ENCODE assay signal across 1 cellular context in genomic region chr2:241272298-241272721, GRCh38.
TF ChIP-seq lines count a peak whose summit lies in the region.

No MANE protein-coding gene starts in this region.

TF ChIP-seq in GM12878, 131 proteins besides CTCF, POLR2A, EP300 and RAD21 (continued from another document):
- no peak for TF ChIP-seq E4F1 (IDR thresholded peaks at IDR 0.05; ENCODE audit: borderline replicate concordance, partially characterized antibody)
- no peak for TF ChIP-seq HDAC2 (IDR thresholded peaks at IDR 0.05)
- no peak for TF ChIP-seq SMAD5 (IDR thresholded peaks at IDR 0.05; ENCODE audit: low read depth)
- TF ChIP-seq ZNF274 (IDR thresholded peaks at IDR 0.05; ENCODE audit: insufficient read depth, insufficient read length) = no peak
- TF ChIP-seq IKZF2 (IDR thresholded peaks at IDR 0.05) = no peak
- no peak for TF ChIP-seq ZNF622 (IDR thresholded peaks at IDR 0.05)
- TF ChIP-seq STAT1 (conservative IDR thresholded peaks at IDR 0.05) = no peak
- no peak; the same call in none of the 2 replicates for TF ChIP-seq NKRF (conservative IDR thresholded peaks at IDR 0.05)
- TF ChIP-seq YY1 (IDR thresholded peaks at IDR 0.05; ENCODE audit: low read depth, low read length) = no peak
- TF ChIP-seq FOXM1 (IDR thresholded peaks at IDR 0.05; ENCODE audit: low read depth, low read length) = no peak
- no peak for TF ChIP-seq FOS (IDR thresholded peaks at IDR 0.05; ENCODE audit: borderline replicate concordance, extremely low read depth, insufficient read length)
- no peak for TF ChIP-seq JUND (IDR thresholded peaks at IDR 0.05; ENCODE audit: low read depth, low read length)
- no peak for TF ChIP-seq TCF7 (IDR thresholded peaks at IDR 0.05; ENCODE audit: borderline replicate concordance)
- TF ChIP-seq TAF1 (IDR thresholded peaks at IDR 0.05; ENCODE audit: borderline replicate concordance, low read depth, low read length) = no peak
- peak; percentile 65 for TF ChIP-seq DPF2 (IDR thresholded peaks at IDR 0.05)
- no peak for TF ChIP-seq BCL11A (IDR thresholded peaks at IDR 0.05; ENCODE audit: low read depth, low read length)
- no peak for TF ChIP-seq SUPT20H (IDR thresholded peaks at IDR 0.05; ENCODE audit: borderline replicate concordance, control insufficient read depth, low read depth, low read length)
- TF ChIP-seq NFIC (IDR thresholded peaks at IDR 0.05; ENCODE audit: low read depth, low read length) = no peak
- TF ChIP-seq ATF3 (IDR thresholded peaks at IDR 0.05; ENCODE audit: borderline replicate concordance, extremely low read depth, low read depth, low read length) = no peak
- TF ChIP-seq ATF2 (IDR thresholded peaks at IDR 0.05; ENCODE audit: low read length) = no peak
- TF ChIP-seq SMARCA5 (IDR thresholded peaks at IDR 0.05) = peak; percentile 47; the same call in 1 of the 2 replicates
- no peak for TF ChIP-seq FOXK2 (IDR thresholded peaks at IDR 0.05)
- no peak for TF ChIP-seq E2F4 (IDR thresholded peaks at IDR 0.05; ENCODE audit: low read depth, low read length)
- no peak for TF ChIP-seq GABPA (IDR thresholded peaks at IDR 0.05; ENCODE audit: low read depth)
- no peak for TF ChIP-seq RAD51 (IDR thresholded peaks at IDR 0.05)
- no peak for TF ChIP-seq MEF2A (IDR thresholded peaks at IDR 0.05; ENCODE audit: insufficient read depth, low read depth, low read length)
- TF ChIP-seq ZNF217 (IDR thresholded peaks at IDR 0.05) = no peak
- TF ChIP-seq PML (IDR thresholded peaks at IDR 0.05; ENCODE audit: low read length) = no peak
- peak; percentile 81 for TF ChIP-seq BACH1 (IDR thresholded peaks at IDR 0.05; ENCODE audit: borderline replicate concordance)
- no peak for TF ChIP-seq CBX3 (IDR thresholded peaks at IDR 0.05; ENCODE audit: borderline replicate concordance, low read depth)
- no peak for TF ChIP-seq POU2F2 (IDR thresholded peaks at IDR 0.05; ENCODE audit: borderline replicate concordance, low read depth, low read length)
- TF ChIP-seq MXI1 (IDR thresholded peaks at IDR 0.05; ENCODE audit: low read depth, low read length) = no peak
- TF ChIP-seq SP1 (IDR thresholded peaks at IDR 0.05; ENCODE audit: low read depth, low read length) = no peak
- peak; percentile 63; the same call in 1 of the 2 replicates for TF ChIP-seq LARP7 (IDR thresholded peaks at IDR 0.05)
- no peak for TF ChIP-seq ESRRA (IDR thresholded peaks at IDR 0.05; ENCODE audit: low read length)
- TF ChIP-seq HSF1 (IDR thresholded peaks at IDR 0.05; ENCODE audit: low read depth, low read length) = no peak
- TF ChIP-seq EED (IDR thresholded peaks at IDR 0.05; ENCODE audit: low read depth) = no peak
- TF ChIP-seq HDGF (IDR thresholded peaks at IDR 0.05) = no peak
- TF ChIP-seq HDAC6 (IDR thresholded peaks at IDR 0.05; ENCODE audit: unreplicated experiment) = no peak
- TF ChIP-seq BCL3 (IDR thresholded peaks at IDR 0.05; ENCODE audit: borderline replicate concordance, insufficient read depth, low read depth, low read length, poor library complexity, severe bottlenecking) = no peak
- no peak for TF ChIP-seq JUNB (IDR thresholded peaks at IDR 0.05)
